Comparison of ENCODE assay signal across 1 cellular context in the genomic region with DNA sequence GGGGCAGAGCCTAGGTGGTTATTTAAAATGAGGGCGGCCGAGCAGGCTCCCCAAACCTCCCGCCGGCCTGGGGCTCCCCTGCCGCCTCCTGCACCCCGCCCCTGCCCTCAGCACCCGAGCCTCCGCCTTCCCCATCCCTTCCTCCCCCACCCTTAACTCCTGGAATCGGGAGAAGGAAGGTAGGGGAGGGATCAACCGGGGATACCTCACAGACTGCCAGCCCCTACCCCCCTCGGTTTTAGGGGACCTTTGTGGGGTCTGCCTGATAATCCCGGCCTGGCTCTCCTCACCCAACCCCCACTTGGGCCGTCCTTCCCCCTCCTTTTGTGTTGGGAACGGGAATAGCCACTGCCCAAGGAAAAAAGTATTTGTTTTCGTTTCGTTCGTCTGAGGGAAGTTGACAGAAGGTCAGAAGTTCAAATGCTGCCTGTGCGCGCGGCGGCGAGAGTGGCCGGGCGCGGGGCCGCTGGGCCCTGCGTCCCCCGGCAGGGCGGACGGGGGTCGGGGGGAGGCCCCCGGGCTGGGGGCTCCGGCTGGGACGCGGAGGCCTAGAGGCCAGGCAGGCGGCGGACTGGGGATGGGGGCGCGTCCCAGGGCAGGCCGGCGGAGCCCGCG.
TF ChIP-seq lines count a peak whose summit lies in the region.

No MANE protein-coding gene starts in this region.

TF ChIP-seq in HepG2, 621 proteins besides CTCF, POLR2A, EP300 and RAD21 (continued from another document and continues in another):
- TF ChIP-seq, protein P1, sequence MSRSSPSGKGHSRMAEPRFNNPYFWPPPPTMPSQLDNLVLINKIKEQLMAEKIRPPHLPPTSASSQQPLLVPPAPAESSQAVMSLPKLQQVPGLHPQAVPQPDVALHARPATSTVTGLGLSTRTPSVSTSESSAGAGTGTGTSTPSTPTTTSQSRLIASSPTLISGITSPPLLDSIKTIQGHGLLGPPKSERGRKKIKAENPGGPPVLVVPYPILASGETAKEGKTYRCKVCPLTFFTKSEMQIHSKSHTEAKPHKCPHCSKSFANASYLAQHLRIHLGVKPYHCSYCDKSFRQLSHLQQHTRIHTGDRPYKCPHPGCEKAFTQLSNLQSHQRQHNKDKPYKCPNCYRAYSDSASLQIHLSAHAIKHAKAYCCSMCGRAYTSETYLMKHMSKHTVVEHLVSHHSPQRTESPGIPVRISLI (CRISPR knock-in tag; IDR thresholded peaks at IDR 0.05; ENCODE audit: borderline replicate concordance), result peak; percentile 25; the same call in 1 of the 2 replicates
- TF ChIP-seq, protein P2, sequence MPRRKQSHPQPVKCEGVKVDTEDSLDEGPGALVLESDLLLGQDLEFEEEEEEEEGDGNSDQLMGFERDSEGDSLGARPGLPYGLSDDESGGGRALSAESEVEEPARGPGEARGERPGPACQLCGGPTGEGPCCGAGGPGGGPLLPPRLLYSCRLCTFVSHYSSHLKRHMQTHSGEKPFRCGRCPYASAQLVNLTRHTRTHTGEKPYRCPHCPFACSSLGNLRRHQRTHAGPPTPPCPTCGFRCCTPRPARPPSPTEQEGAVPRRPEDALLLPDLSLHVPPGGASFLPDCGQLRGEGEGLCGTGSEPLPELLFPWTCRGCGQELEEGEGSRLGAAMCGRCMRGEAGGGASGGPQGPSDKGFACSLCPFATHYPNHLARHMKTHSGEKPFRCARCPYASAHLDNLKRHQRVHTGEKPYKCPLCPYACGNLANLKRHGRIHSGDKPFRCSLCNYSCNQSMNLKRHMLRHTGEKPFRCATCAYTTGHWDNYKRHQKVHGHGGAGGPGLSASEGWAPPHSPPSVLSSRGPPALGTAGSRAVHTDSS (CRISPR knock-in tag; conservative IDR thresholded peaks at IDR 0.05), result no peak
- TF ChIP-seq FOXA3 (CRISPR knock-in tag; IDR thresholded peaks at IDR 0.05) (0 out of 2 replicates have a peak, but pooled peaks have one; percentile 39), ZNF569 (CRISPR knock-in tag; IDR thresholded peaks at IDR 0.05; ENCODE audit: borderline replicate concordance) (no peak), ZBTB1 (CRISPR knock-in tag; IDR thresholded peaks at IDR 0.05; ENCODE audit: borderline replicate concordance) (no peak), FOXA1 (IDR thresholded peaks at IDR 0.05) (no peak), FOXA1 (CRISPR knock-in tag; IDR thresholded peaks at IDR 0.05) (0 out of 2 replicates have a peak, but pooled peaks have one; percentile 28), ZNF337 (CRISPR knock-in tag; IDR thresholded peaks at IDR 0.05; ENCODE audit: borderline replicate concordance, low read depth) (peak; percentile 4; the same call in 1 of the 2 replicates), ZBTB3 (CRISPR knock-in tag; IDR thresholded peaks at IDR 0.05; ENCODE audit: borderline replicate concordance, low read depth) (no peak), NFE2 (CRISPR knock-in tag; IDR thresholded peaks at IDR 0.05) (no peak), TARDBP (CRISPR knock-in tag; IDR thresholded peaks at IDR 0.05) (no peak), TCF7 (IDR thresholded peaks at IDR 0.05; ENCODE audit: low read depth) (no peak), SP4 (CRISPR knock-in tag; IDR thresholded peaks at IDR 0.05) (peak; percentile 40; the same call in 1 of the 2 replicates), FOXC1 (CRISPR knock-in tag; IDR thresholded peaks at IDR 0.05; ENCODE audit: borderline replicate concordance) (0 out of 2 replicates have a peak, but pooled peaks have one; percentile 4), CBX1 (IDR thresholded peaks at IDR 0.05; ENCODE audit: low read depth) (no peak), SOX13 (IDR thresholded peaks at IDR 0.05) (0 out of 2 replicates have a peak, but pooled peaks have one; percentile 11), SOX13 (CRISPR knock-in tag; conservative IDR thresholded peaks at IDR 0.05 in 1 of 2, IDR thresholded peaks at IDR 0.05 in 1 of 2) (peak in 1 of 2 experiments; percentile 47; a peak in 1 of 4 replicates), NR2C2 (CRISPR knock-in tag; IDR thresholded peaks at IDR 0.05; ENCODE audit: borderline replicate concordance) (0 out of 2 replicates have a peak, but pooled peaks have one; percentile 14), ELF4 (CRISPR knock-in tag; IDR thresholded peaks at IDR 0.05; ENCODE audit: borderline replicate concordance) (no peak), PHF5A (CRISPR knock-in tag; IDR thresholded peaks at IDR 0.05; ENCODE audit: low read depth, unreplicated experiment) (no peak), FOSL2 (CRISPR knock-in tag; IDR thresholded peaks at IDR 0.05) (no peak)
- TF ChIP-seq, protein P3, sequence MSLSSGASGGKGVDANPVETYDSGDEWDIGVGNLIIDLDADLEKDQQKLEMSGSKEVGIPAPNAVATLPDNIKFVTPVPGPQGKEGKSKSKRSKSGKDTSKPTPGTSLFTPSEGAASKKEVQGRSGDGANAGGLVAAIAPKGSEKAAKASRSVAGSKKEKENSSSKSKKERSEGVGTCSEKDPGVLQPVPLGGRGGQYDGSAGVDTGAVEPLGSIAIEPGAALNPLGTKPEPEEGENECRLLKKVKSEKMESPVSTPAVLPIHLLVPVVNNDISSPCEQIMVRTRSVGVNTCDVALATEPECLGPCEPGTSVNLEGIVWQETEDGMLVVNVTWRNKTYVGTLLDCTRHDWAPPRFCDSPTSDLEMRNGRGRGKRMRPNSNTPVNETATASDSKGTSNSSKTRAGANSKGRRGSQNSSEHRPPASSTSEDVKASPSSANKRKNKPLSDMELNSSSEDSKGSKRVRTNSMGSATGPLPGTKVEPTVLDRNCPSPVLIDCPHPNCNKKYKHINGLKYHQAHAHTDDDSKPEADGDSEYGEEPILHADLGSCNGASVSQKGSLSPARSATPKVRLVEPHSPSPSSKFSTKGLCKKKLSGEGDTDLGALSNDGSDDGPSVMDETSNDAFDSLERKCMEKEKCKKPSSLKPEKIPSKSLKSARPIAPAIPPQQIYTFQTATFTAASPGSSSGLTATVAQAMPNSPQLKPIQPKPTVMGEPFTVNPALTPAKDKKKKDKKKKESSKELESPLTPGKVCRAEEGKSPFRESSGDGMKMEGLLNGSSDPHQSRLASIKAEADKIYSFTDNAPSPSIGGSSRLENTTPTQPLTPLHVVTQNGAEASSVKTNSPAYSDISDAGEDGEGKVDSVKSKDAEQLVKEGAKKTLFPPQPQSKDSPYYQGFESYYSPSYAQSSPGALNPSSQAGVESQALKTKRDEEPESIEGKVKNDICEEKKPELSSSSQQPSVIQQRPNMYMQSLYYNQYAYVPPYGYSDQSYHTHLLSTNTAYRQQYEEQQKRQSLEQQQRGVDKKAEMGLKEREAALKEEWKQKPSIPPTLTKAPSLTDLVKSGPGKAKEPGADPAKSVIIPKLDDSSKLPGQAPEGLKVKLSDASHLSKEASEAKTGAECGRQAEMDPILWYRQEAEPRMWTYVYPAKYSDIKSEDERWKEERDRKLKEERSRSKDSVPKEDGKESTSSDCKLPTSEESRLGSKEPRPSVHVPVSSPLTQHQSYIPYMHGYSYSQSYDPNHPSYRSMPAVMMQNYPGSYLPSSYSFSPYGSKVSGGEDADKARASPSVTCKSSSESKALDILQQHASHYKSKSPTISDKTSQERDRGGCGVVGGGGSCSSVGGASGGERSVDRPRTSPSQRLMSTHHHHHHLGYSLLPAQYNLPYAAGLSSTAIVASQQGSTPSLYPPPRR (CRISPR knock-in tag; IDR thresholded peaks at IDR 0.05; ENCODE audit: borderline replicate concordance), result no peak
- TF ChIP-seq, protein P4, sequence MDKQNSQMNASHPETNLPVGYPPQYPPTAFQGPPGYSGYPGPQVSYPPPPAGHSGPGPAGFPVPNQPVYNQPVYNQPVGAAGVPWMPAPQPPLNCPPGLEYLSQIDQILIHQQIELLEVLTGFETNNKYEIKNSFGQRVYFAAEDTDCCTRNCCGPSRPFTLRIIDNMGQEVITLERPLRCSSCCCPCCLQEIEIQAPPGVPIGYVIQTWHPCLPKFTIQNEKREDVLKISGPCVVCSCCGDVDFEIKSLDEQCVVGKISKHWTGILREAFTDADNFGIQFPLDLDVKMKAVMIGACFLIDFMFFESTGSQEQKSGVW (CRISPR knock-in tag; IDR thresholded peaks at IDR 0.05; ENCODE audit: borderline replicate concordance), result no peak
- TF ChIP-seq, protein P5, sequence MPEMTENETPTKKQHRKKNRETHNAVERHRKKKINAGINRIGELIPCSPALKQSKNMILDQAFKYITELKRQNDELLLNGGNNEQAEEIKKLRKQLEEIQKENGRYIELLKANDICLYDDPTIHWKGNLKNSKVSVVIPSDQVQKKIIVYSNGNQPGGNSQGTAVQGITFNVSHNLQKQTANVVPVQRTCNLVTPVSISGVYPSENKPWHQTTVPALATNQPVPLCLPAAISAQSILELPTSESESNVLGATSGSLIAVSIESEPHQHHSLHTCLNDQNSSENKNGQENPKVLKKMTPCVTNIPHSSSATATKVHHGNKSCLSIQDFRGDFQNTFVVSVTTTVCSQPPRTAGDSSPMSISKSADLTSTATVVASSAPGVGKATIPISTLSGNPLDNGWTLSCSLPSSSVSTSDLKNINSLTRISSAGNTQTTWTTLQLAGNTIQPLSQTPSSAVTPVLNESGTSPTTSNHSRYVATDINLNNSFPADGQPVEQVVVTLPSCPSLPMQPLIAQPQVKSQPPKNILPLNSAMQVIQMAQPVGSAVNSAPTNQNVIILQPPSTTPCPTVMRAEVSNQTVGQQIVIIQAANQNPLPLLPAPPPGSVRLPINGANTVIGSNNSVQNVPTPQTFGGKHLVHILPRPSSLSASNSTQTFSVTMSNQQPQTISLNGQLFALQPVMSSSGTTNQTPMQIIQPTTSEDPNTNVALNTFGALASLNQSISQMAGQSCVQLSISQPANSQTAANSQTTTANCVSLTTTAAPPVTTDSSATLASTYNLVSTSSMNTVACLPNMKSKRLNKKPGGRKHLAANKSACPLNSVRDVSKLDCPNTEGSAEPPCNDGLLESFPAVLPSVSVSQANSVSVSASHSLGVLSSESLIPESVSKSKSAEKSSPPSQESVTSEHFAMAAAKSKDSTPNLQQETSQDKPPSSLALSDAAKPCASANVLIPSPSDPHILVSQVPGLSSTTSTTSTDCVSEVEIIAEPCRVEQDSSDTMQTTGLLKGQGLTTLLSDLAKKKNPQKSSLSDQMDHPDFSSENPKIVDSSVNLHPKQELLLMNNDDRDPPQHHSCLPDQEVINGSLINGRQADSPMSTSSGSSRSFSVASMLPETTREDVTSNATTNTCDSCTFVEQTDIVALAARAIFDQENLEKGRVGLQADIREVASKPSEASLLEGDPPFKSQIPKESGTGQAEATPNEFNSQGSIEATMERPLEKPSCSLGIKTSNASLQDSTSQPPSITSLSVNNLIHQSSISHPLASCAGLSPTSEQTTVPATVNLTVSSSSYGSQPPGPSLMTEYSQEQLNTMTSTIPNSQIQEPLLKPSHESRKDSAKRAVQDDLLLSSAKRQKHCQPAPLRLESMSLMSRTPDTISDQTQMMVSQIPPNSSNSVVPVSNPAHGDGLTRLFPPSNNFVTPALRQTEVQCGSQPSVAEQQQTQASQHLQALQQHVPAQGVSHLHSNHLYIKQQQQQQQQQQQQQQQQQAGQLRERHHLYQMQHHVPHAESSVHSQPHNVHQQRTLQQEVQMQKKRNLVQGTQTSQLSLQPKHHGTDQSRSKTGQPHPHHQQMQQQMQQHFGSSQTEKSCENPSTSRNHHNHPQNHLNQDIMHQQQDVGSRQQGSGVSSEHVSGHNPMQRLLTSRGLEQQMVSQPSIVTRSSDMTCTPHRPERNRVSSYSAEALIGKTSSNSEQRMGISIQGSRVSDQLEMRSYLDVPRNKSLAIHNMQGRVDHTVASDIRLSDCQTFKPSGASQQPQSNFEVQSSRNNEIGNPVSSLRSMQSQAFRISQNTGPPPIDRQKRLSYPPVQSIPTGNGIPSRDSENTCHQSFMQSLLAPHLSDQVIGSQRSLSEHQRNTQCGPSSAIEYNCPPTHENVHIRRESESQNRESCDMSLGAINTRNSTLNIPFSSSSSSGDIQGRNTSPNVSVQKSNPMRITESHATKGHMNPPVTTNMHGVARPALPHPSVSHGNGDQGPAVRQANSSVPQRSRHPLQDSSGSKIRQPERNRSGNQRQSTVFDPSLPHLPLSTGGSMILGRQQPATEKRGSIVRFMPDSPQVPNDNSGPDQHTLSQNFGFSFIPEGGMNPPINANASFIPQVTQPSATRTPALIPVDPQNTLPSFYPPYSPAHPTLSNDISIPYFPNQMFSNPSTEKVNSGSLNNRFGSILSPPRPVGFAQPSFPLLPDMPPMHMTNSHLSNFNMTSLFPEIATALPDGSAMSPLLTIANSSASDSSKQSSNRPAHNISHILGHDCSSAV (CRISPR knock-in tag; IDR thresholded peaks at IDR 0.05; ENCODE audit: borderline replicate concordance), result no peak
- TF ChIP-seq, protein P6, sequence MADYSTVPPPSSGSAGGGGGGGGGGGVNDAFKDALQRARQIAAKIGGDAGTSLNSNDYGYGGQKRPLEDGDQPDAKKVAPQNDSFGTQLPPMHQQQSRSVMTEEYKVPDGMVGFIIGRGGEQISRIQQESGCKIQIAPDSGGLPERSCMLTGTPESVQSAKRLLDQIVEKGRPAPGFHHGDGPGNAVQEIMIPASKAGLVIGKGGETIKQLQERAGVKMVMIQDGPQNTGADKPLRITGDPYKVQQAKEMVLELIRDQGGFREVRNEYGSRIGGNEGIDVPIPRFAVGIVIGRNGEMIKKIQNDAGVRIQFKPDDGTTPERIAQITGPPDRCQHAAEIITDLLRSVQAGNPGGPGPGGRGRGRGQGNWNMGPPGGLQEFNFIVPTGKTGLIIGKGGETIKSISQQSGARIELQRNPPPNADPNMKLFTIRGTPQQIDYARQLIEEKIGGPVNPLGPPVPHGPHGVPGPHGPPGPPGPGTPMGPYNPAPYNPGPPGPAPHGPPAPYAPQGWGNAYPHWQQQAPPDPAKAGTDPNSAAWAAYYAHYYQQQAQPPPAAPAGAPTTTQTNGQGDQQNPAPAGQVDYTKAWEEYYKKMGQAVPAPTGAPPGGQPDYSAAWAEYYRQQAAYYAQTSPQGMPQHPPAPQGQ (CRISPR knock-in tag; IDR thresholded peaks at IDR 0.05; ENCODE audit: borderline replicate concordance), result no peak
- TF ChIP-seq, protein P7, sequence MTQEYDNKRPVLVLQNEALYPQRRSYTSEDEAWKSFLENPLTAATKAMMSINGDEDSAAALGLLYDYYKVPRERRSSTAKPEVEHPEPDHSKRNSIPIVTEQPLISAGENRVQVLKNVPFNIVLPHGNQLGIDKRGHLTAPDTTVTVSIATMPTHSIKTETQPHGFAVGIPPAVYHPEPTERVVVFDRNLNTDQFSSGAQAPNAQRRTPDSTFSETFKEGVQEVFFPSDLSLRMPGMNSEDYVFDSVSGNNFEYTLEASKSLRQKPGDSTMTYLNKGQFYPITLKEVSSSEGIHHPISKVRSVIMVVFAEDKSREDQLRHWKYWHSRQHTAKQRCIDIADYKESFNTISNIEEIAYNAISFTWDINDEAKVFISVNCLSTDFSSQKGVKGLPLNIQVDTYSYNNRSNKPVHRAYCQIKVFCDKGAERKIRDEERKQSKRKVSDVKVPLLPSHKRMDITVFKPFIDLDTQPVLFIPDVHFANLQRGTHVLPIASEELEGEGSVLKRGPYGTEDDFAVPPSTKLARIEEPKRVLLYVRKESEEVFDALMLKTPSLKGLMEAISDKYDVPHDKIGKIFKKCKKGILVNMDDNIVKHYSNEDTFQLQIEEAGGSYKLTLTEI (CRISPR knock-in tag; conservative IDR thresholded peaks at IDR 0.05), result no peak
- TF ChIP-seq, protein P8, sequence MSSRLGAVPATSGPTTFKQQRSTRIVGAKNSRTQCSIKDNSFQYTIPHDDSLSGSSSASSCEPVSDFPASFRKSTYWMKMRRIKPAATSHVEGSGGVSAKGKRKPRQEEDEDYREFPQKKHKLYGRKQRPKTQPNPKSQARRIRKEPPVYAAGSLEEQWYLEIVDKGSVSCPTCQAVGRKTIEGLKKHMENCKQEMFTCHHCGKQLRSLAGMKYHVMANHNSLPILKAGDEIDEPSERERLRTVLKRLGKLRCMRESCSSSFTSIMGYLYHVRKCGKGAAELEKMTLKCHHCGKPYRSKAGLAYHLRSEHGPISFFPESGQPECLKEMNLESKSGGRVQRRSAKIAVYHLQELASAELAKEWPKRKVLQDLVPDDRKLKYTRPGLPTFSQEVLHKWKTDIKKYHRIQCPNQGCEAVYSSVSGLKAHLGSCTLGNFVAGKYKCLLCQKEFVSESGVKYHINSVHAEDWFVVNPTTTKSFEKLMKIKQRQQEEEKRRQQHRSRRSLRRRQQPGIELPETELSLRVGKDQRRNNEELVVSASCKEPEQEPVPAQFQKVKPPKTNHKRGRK (CRISPR knock-in tag; IDR thresholded peaks at IDR 0.05), result no peak
- TF ChIP-seq, protein P9, sequence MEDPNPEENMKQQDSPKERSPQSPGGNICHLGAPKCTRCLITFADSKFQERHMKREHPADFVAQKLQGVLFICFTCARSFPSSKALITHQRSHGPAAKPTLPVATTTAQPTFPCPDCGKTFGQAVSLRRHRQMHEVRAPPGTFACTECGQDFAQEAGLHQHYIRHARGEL (CRISPR knock-in tag; IDR thresholded peaks at IDR 0.05), result no peak
